Comparison of ENCODE assay signal across 28 cellular contexts in genomic region chr15:36898522-36899126, GRCh38.
DNase-seq lines count a peak whose midpoint lies in the region; ATAC-seq, FAIRE-seq and TF ChIP-seq lines count a peak whose summit lies in the region.
"Had no signal": no experiment of that assay in that cellular context is flagged by ENCODE, and none has a peak within 500 bp of the region (broad histone marks: within the 10 kb centered on the region; RNA-seq: fewer than 3 reads in every experiment).

No MANE protein-coding gene starts in this region.

- H3K27me3 ChIP-seq in SK-N-SH (ENCODE audit: insufficient read depth) (no peaks in the 10 kb centered on the region), astrocyte (ENCODE audit: insufficient read depth, low read length) (no peaks in the 10 kb centered on the region), gastrocnemius medialis (peaks cover 0 to 14% (median 5%) of the 10 kb centered on the region in 3 donors)
- H3K27me3 ChIP-seq: colonic mucosa had no signal

- no peak overlapping the region for H3K4me3 ChIP-seq in SK-N-SH (ENCODE audit: low read depth in 2 of 2, low read length in 1 of 2)
- H3K4me3 ChIP-seq in astrocyte (ENCODE audit: insufficient read depth, low read depth, low read length) = no peak overlapping the region
- no peak overlapping the region for H3K4me3 ChIP-seq in mucosa of descending colon
- H3K4me3 ChIP-seq in gastrocnemius medialis = no peak overlapping the region
- H3K4me3 ChIP-seq: colonic mucosa had no signal

- no peaks in the 10 kb centered on the region for H3K9me3 ChIP-seq in SK-N-SH
- no peaks in the 10 kb centered on the region for H3K9me3 ChIP-seq in astrocyte (ENCODE audit: insufficient read depth, low read depth, low read length)
- no peaks in the 10 kb centered on the region for H3K9me3 ChIP-seq in mucosa of descending colon
- no peaks in the 10 kb centered on the region for H3K9me3 ChIP-seq in gastrocnemius medialis
- H3K9me3 ChIP-seq: Caco-2, colonic mucosa had no signal

- H3K9me2 ChIP-seq in SK-N-SH = no peaks in the 10 kb centered on the region

- H3K79me2 ChIP-seq in SK-N-SH (ENCODE audit: insufficient read depth) = peaks cover 52% of the 10 kb centered on the region
- peaks cover 9% of the 10 kb centered on the region for H3K79me2 ChIP-seq in astrocyte (ENCODE audit: insufficient read depth, low read length)

- H3K4me1 ChIP-seq in SK-N-SH (ENCODE audit: control insufficient read depth in 1 of 2, insufficient read depth in 2 of 2, low read depth in 1 of 2, low read length in 1 of 2) (peaks cover 9 to 42% of the 10 kb centered on the region in 2 experiments), astrocyte (ENCODE audit: insufficient read depth, low read length) (no peaks in the 10 kb centered on the region), mucosa of descending colon (ENCODE audit: low read depth) (no peaks in the 10 kb centered on the region), gastrocnemius medialis (no peaks in the 10 kb centered on the region)
- H3K4me1 ChIP-seq: colonic mucosa had no signal

- POLR2A ChIA-PET in SK-N-SH (lab: Yijun Ruan, JAX) = no interaction called here

- TF ChIP-seq POLR2A in gastrocnemius medialis (IDR thresholded peaks at IDR 0.05) = no peak

- no peak for TF ChIP-seq RAD21 in SK-N-SH (IDR thresholded peaks at IDR 0.05; ENCODE audit: low read length)

- DNase-seq in SK-N-SH (no peak), astrocyte (ENCODE audit: low read depth) (no peak), left kidney (ENCODE audit: low read depth, low spot score) (peak; percentile 37), type B pancreatic cell (ENCODE audit: extremely low spot score, unreplicated experiment) (no peak), DMS153 (lab: John Stamatoyannopoulos, UW) (no peak), mucosa of descending colon (no peak), gastrocnemius medialis (no peak)
- DNase-seq: activated CD4-positive, alpha-beta T cell treated with anti-CD3 and anti-CD28 coated beads for 4 hours; activated CD8-positive, alpha-beta T cell treated with anti-CD3 and anti-CD28 coated beads, Interleukin-2, amount 10 ng/mL, durations not matched to agents 7 days and 5 days; amniotic stem cell; Caco-2; colonic mucosa; effector CD8-positive, alpha-beta T cell; hypothalamus; left ventricle myocardium superior; midbrain; naive thymus-derived CD4-positive, alpha-beta T cell; NCI-H1417 treated with DMSO at 0.1 percent for 48 hours; NCI-H2081; NCI-H226; SHP77 treated with DMSO at 0.1 percent for 48 hours; trophoblast cell had no signal

- FAIRE-seq in astrocyte (lab: Jason Lieb, UNC) = peak; percentile 68
- FAIRE-seq: bronchial epithelial cell had no signal

- peaks cover 6% of the 10 kb centered on the region for H3K36me3 Mint-ChIP-seq in astrocyte (ENCODE audit: low read depth, unreplicated experiment)
- H3K36me3 Mint-ChIP-seq in type B pancreatic cell = peaks cover 30% of the 10 kb centered on the region
- H3K36me3 Mint-ChIP-seq: activated naive CD4-positive, alpha-beta T cell treated with anti-CD3 and anti-CD28 coated beads, Interleukin-2, amount 50 U/mL, for 24 hours; stimulated activated effector memory CD8-positive, alpha-beta T cell treated with anti-CD3 and anti-CD28 coated beads, Interleukin-12 subunit alpha, Interleukin-12 subunit beta, amount 100 ng/mL, for 72 hours had no signal

- intact Hi-C loops in mucosa of descending colon (cut with DNase I, micrococcal nuclease) = loop anchor here in 1 of 2 donors (5.0 kb wide), 1 partner anchor 194 kb away; no protein-coding TSS in a partner anchor
- intact Hi-C loops in gastrocnemius medialis (cut with DNase I; ENCODE audit: low total_unique reads) = no loop called here

- H4K20me1 ChIP-seq in SK-N-SH (ENCODE audit: insufficient read depth) = peaks cover 40% of the 10 kb centered on the region; the same call in 1 of the 2 replicates
- peaks cover 29% of the 10 kb centered on the region for H4K20me1 ChIP-seq in astrocyte (ENCODE audit: insufficient read depth, low read length)

- TF ChIP-seq EP300 in SK-N-SH (IDR thresholded peaks at IDR 0.05; ENCODE audit: borderline replicate concordance in 1 of 2, low read depth in 1 of 2, low read length in 1 of 2) = no peak

- H3K4me1 Mint-ChIP-seq in astrocyte (ENCODE audit: low read depth, unreplicated experiment) (peaks cover 4% of the 10 kb centered on the region), type B pancreatic cell (ENCODE audit: unreplicated experiment) (peaks cover 62% of the 10 kb centered on the region)
- H3K4me1 Mint-ChIP-seq: activated naive CD4-positive, alpha-beta T cell treated with anti-CD3 and anti-CD28 coated beads, Interleukin-2, amount 50 U/mL, for 24 hours; naive thymus-derived CD4-positive, alpha-beta T cell; stimulated activated effector memory CD8-positive, alpha-beta T cell treated with anti-CD3 and anti-CD28 coated beads, Interleukin-12 subunit alpha, Interleukin-12 subunit beta, amount 100 ng/mL, for 72 hours had no signal

- H3K4me3 Mint-ChIP-seq in astrocyte (ENCODE audit: unreplicated experiment) (no peak overlapping the region), type B pancreatic cell (peak overlapping the region; percentile 67)
- H3K4me3 Mint-ChIP-seq: activated CD8-positive, alpha-beta T cell treated with anti-CD3 and anti-CD28 coated beads, Interleukin-2, amount 10 ng/mL, durations not matched to agents 7 days and 5 days; activated naive CD4-positive, alpha-beta T cell treated with anti-CD3 and anti-CD28 coated beads, Interleukin-2, amount 50 U/mL, for 24 hours; naive thymus-derived CD4-positive, alpha-beta T cell; stimulated activated effector memory CD8-positive, alpha-beta T cell treated with anti-CD3 and anti-CD28 coated beads, Interleukin-12 subunit alpha, Interleukin-12 subunit beta, amount 100 ng/mL, for 72 hours had no signal

- WGBS in SK-N-SH (ENCODE audit: low lambda C conversion rate) = 60% methylated on average over 5 of the region's 5 CpGs

- ATAC-seq in SK-N-SH treated with all-trans-retinoic acid at 6 μM for 48 hours = no peak
- ATAC-seq in mucosa of descending colon = no peak
- no peak for ATAC-seq in gastrocnemius medialis
- ATAC-seq: activated CD8-positive, alpha-beta T cell treated with anti-CD3 and anti-CD28 coated beads, Interleukin-2, amount 10 ng/mL, durations not matched to agents 7 days and 5 days; naive thymus-derived CD4-positive, alpha-beta T cell; stimulated activated effector memory CD8-positive, alpha-beta T cell treated with anti-CD3 and anti-CD28 coated beads, Interleukin-12 subunit alpha, Interleukin-12 subunit beta, amount 100 ng/mL, for 72 hours had no signal

- in situ Hi-C loops in gastrocnemius medialis (cut with MboI; ENCODE audit: low sequenced_read_pairs in 4 of 4) = loop anchor here in 3 of 4 donors (25.0 kb wide), 2 partner anchors 214 to 989 kb away; partner anchors contain the start of gene MEIS2 (in 3 of the 3)

- H3K27me3 Mint-ChIP-seq in astrocyte (ENCODE audit: low read depth, unreplicated experiment) (peaks cover 10% of the 10 kb centered on the region), type B pancreatic cell (no peaks in the 10 kb centered on the region)

- H3K36me3 ChIP-seq in SK-N-SH (replicated peaks in 1 of 2; ENCODE audit: control insufficient read depth in 1 of 2, insufficient read depth in 2 of 2, low read length in 1 of 2) (peaks cover 55 to 74% of the 10 kb centered on the region in 2 experiments), astrocyte (ENCODE audit: insufficient read depth, low read length) (peaks cover 12% of the 10 kb centered on the region), mucosa of descending colon (ENCODE audit: low read depth) (no peaks in the 10 kb centered on the region), gastrocnemius medialis (no peaks in the 10 kb centered on the region)
- H3K36me3 ChIP-seq: colonic mucosa had no signal

- H3K9me3 Mint-ChIP-seq in astrocyte (ENCODE audit: unreplicated experiment) (no peaks in the 10 kb centered on the region), type B pancreatic cell (no peaks in the 10 kb centered on the region)
- H3K9me3 Mint-ChIP-seq: stimulated activated effector memory CD8-positive, alpha-beta T cell treated with anti-CD3 and anti-CD28 coated beads, Interleukin-12 subunit alpha, Interleukin-12 subunit beta, amount 100 ng/mL, for 72 hours had no signal

- CTCF ChIA-PET in SK-N-SH (lab: Yijun Ruan, JAX) = interaction anchor here (0.8 kb wide), 1 partner anchor 15 kb away, joined by 3 read pairs; no protein-coding TSS in a partner anchor

- H3K27ac Mint-ChIP-seq in astrocyte (ENCODE audit: unreplicated experiment) (no peak overlapping the region), type B pancreatic cell (peak overlapping the region; percentile 30)
- H3K27ac Mint-ChIP-seq: activated CD8-positive, alpha-beta T cell treated with anti-CD3 and anti-CD28 coated beads, Interleukin-2, amount 10 ng/mL, durations not matched to agents 7 days and 5 days; activated naive CD4-positive, alpha-beta T cell treated with anti-CD3 and anti-CD28 coated beads, Interleukin-2, amount 50 U/mL, for 24 hours; naive thymus-derived CD4-positive, alpha-beta T cell; stimulated activated effector memory CD8-positive, alpha-beta T cell treated with anti-CD3 and anti-CD28 coated beads, Interleukin-12 subunit alpha, Interleukin-12 subunit beta, amount 100 ng/mL, for 72 hours had no signal

- H3K4me2 ChIP-seq in SK-N-SH (no peak overlapping the region), astrocyte (ENCODE audit: low read length) (no peak overlapping the region)

- H3K27ac ChIP-seq in SK-N-SH (ENCODE audit: low read depth in 2 of 2, low read length in 1 of 2) = peak overlapping the region in 1 of 2 experiments; percentile 65; a peak in 2 of 4 replicates
- H3K27ac ChIP-seq in astrocyte (ENCODE audit: low read depth, low read length) = no peak overlapping the region
- no peak overlapping the region for H3K27ac ChIP-seq in gastrocnemius medialis
- H3K27ac ChIP-seq: 22Rv1, C4-2B, colonic mucosa had no signal

- H2AFZ ChIP-seq in SK-N-SH (ENCODE audit: low read depth) = no peak overlapping the region
- no peak overlapping the region for H2AFZ ChIP-seq in astrocyte (ENCODE audit: low read depth, low read length)

- H3K9ac ChIP-seq in SK-N-SH (no peak overlapping the region), astrocyte (ENCODE audit: low read length) (no peak overlapping the region)

- TF ChIP-seq CTCF in SK-N-SH (IDR thresholded peaks at IDR 0.05) (no peak), astrocyte (IDR thresholded peaks at IDR 0.05; ENCODE audit: insufficient read depth, low read depth, low read length) (no peak), type B pancreatic cell (conservative IDR thresholded peaks at IDR 0.05) (no peak), mucosa of descending colon (IDR thresholded peaks at IDR 0.05) (no peak), gastrocnemius medialis (IDR thresholded peaks at IDR 0.05 in 4 of 5, conservative IDR thresholded peaks at IDR 0.05 in 1 of 5) (no peak)

- H3F3A ChIP-seq in SK-N-SH (replicated peaks; ENCODE audit: insufficient read depth) = peaks cover 24% of the 10 kb centered on the region

TF ChIP-seq in SK-N-SH, 30 proteins besides CTCF, POLR2A, EP300 and RAD21:
- TF ChIP-seq POLR2AphosphoS5 (IDR thresholded peaks at IDR 0.05; ENCODE audit: low read depth, low read length) (0 out of 2 replicates have a peak, but pooled peaks have one; percentile 3), TEAD4 (IDR thresholded peaks at IDR 0.05; ENCODE audit: borderline replicate concordance, insufficient read depth) (no peak)

TF ChIP-seq in SK-N-SH treated with all-trans-retinoic acid at 6 μM for 48 hours, 23 proteins besides CTCF, POLR2A, EP300 and RAD21 (continues in another document):
- no peak for TF ChIP-seq ESRRG (CRISPR knock-in tag; IDR thresholded peaks at IDR 0.05)
- no peak for TF ChIP-seq SNAI2 (CRISPR knock-in tag; IDR thresholded peaks at IDR 0.05)
